ENCODE assay signal across 24 cellular contexts in the genomic region with DNA sequence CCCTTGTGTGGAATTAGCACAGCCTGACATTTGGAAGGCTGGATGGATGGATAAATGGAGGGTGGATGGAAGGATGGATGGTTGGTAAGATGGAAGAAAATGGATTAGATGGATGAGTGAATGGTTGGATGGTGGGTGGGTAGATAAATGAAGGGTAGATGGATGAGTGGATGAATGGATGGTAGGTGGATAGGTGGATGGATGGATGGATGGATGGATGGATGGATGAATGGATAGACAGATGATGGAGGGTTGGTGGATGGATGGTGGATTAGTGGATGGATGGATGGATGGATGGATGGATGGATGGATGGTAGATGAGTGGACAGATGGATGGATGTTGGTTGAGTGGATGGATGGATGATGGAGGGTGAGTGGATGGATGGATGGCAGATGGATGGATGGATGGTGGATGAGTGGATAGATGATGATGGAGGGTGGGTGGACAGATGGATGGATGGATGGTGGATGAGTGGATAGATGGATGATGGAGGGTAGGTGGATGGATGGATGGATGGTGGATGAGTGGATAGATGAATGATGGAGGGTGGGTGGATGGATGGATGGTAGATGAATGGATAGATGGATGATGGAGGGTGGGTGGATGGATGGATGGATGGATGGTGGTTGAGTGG.
"Had no signal": no experiment of that assay in that cellular context is flagged by ENCODE, and none has a peak within 500 bp of the region (broad histone marks: within the 10 kb centered on the region; RNA-seq: fewer than 3 reads in every experiment).

No MANE protein-coding gene starts in this region.

- H3K9ac ChIP-seq: parathyroid adenoma had no signal

- H3K9me3 ChIP-seq: left lung, lower lobe of right lung, psoas muscle, right lobe of liver, stomach, testis, thyroid gland, transverse colon, upper lobe of right lung had no signal

- H3K36me3 Mint-ChIP-seq: immature natural killer cell; naive thymus-derived CD8-positive, alpha-beta T cell; stimulated activated naive B cell treated with anti-CD40 and anti-IgM and Interleukin-4, amounts not matched to agents 10 μg/mL and 1 μg/mL and 100 μg/mL, for 72 hours had no signal

- ATAC-seq: left colon; left lung; lower lobe of right lung; naive thymus-derived CD8-positive, alpha-beta T cell; psoas muscle; right lobe of liver; stimulated activated naive B cell treated with anti-CD40 and anti-IgM and Interleukin-4, amounts not matched to agents 10 μg/mL and 1 μg/mL and 100 μg/mL, for 72 hours; stimulated activated naive CD8-positive, alpha-beta T cell treated with anti-CD3 and anti-CD28 coated beads, Interleukin-15, Interleukin-2, amounts not matched to agents 100 U/mL and 50 U/mL, for 24 hours; upper lobe of right lung had no signal

- H3K36me3 ChIP-seq: left lung, lower lobe of right lung, right lobe of liver, stomach, thyroid gland, transverse colon, upper lobe of right lung had no signal

- H3K4me3 ChIP-seq: left lung, lower lobe of right lung, psoas muscle, right lobe of liver, smooth muscle cell, stomach, testis, thyroid gland, transverse colon, upper lobe of right lung had no signal

- H3K27ac Mint-ChIP-seq: stimulated activated naive B cell treated with anti-CD40 and anti-IgM and Interleukin-4, amounts not matched to agents 10 μg/mL and 1 μg/mL and 100 μg/mL, for 72 hours had no signal

- H3K27ac ChIP-seq: left lung, lower lobe of right lung, parathyroid adenoma, psoas muscle, right lobe of liver, stomach, testis, thyroid gland, transverse colon, upper lobe of right lung had no signal

- H3K9me3 Mint-ChIP-seq: immature natural killer cell had no signal

- H3K4me1 ChIP-seq: left lung, lower lobe of right lung, parathyroid adenoma, psoas muscle, right lobe of liver, stomach, testis, transverse colon, upper lobe of right lung had no signal

- H3K79me2 ChIP-seq: parathyroid adenoma had no signal

- H2AFZ ChIP-seq: parathyroid adenoma had no signal

- FAIRE-seq: islet of Langerhans, kidney had no signal

- H3K4me1 Mint-ChIP-seq: immature natural killer cell; naive thymus-derived CD8-positive, alpha-beta T cell; stimulated activated naive B cell treated with anti-CD40 and anti-IgM and Interleukin-4, amounts not matched to agents 10 μg/mL and 1 μg/mL and 100 μg/mL, for 72 hours had no signal

- DNase-seq: hypothalamus; immature natural killer cell; kidney; left colon; left lung; lower lobe of right lung; mammary epithelial cell; mesenchymal stem cell; naive thymus-derived CD8-positive, alpha-beta T cell; nucleus accumbens; psoas muscle; right lobe of liver; stimulated activated CD4-positive, alpha-beta T cell treated with anti-CD3 and anti-CD28 coated beads, Interleukin-1b, Interleukin-23, amount 100 ng/mL, for 48 hours; stimulated activated CD4-positive, alpha-beta T cell treated with anti-CD3 and anti-CD28 coated beads, Interleukin-2, amount 100 ng/mL, for 48 hours; stimulated activated naive B cell treated with anti-CD40 and anti-IgM and Interleukin-4, amounts not matched to agents 10 μg/mL and 1 μg/mL and 100 μg/mL, for 72 hours; stimulated activated naive CD8-positive, alpha-beta T cell treated with anti-CD3 and anti-CD28 coated beads, Interleukin-15, Interleukin-2, amounts not matched to agents 100 U/mL and 50 U/mL, for 24 hours; stomach; testis; thyroid gland; transverse colon; upper lobe of right lung had no signal

- H3K4me3 Mint-ChIP-seq: immature natural killer cell; naive thymus-derived CD8-positive, alpha-beta T cell; stimulated activated naive B cell treated with anti-CD40 and anti-IgM and Interleukin-4, amounts not matched to agents 10 μg/mL and 1 μg/mL and 100 μg/mL, for 72 hours had no signal

- H3K27me3 ChIP-seq: right lobe of liver, testis had no signal

- H3K4me2 ChIP-seq: smooth muscle cell had no signal
